In the genomic region with DNA sequence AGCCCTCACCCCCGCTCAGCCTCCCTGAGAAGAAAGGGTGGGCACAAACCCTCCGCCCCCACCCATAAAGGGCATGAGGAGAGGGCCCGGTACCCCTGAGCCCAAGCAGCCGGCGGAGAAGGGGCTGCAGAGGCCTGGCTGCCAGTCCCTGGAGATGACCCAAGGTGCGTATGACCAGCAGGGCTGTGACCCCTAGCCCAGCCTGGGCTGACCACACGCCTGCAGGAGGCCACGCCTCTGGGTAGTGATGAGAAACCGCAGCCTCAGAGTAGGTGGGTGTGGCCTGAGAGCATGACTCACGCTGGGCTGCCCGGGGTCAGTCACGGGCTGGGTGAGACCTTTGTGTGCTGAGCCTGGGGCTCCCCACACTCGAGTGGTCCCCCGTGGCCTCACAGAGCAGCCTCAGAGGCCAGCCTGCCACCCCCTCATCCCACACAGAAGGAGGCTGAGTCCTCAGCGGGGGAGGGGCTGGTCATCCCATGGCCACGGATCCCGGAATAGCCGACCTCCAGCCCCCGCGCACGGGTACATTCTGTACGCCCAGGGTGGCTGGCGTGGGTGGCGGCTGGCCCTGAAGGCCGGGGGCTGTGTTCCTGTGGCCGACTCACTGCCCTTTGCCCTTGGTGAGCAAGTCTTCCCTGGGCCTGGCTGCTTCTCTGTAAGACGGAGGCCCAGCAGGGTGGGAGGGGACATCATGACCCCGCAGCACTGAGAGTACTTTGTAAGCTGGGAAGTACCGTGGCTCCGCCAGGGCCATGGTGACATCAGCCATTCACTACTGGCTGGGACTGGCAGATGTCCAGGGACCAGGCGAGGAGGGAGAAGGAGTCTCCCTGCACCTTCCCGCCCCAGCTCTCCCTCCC, we compare ENCODE assay signal across 1 cellular context.
TF ChIP-seq lines count a peak whose summit lies in the region.

No MANE protein-coding gene starts in this region.

TF ChIP-seq in HepG2, 621 proteins besides CTCF, POLR2A, EP300 and RAD21 (continued from another document and continues in another):
- TF ChIP-seq, protein P1, sequence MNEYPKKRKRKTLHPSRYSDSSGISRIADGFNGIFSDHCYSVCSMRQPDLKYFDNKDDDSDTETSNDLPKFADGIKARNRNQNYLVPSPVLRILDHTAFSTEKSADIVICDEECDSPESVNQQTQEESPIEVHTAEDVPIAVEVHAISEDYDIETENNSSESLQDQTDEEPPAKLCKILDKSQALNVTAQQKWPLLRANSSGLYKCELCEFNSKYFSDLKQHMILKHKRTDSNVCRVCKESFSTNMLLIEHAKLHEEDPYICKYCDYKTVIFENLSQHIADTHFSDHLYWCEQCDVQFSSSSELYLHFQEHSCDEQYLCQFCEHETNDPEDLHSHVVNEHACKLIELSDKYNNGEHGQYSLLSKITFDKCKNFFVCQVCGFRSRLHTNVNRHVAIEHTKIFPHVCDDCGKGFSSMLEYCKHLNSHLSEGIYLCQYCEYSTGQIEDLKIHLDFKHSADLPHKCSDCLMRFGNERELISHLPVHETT (CRISPR knock-in tag; conservative IDR thresholded peaks at IDR 0.05): 0 out of 2 replicates have a peak, but pooled peaks have one; percentile 54
- TF ChIP-seq SRSF9 (IDR thresholded peaks at IDR 0.05; ENCODE audit: borderline replicate concordance, insufficient read depth, low read depth, low read length, poor library complexity, severe bottlenecking) (no peak), FOSL1 (CRISPR knock-in tag; IDR thresholded peaks at IDR 0.05; ENCODE audit: borderline replicate concordance) (peak; percentile 88), ZNF570 (CRISPR knock-in tag; IDR thresholded peaks at IDR 0.05; ENCODE audit: borderline replicate concordance) (no peak), ZNF180 (CRISPR knock-in tag; IDR thresholded peaks at IDR 0.05; ENCODE audit: borderline replicate concordance, low read depth) (no peak), GLI4 (CRISPR knock-in tag; IDR thresholded peaks at IDR 0.05; ENCODE audit: borderline replicate concordance) (0 out of 2 replicates have a peak, but pooled peaks have one; percentile 31), ZNF597 (CRISPR knock-in tag; IDR thresholded peaks at IDR 0.05) (no peak), ZNF614 (CRISPR knock-in tag; IDR thresholded peaks at IDR 0.05; ENCODE audit: borderline replicate concordance) (peak; percentile 30; the same call in 1 of the 2 replicates), ELF4 (CRISPR knock-in tag; IDR thresholded peaks at IDR 0.05; ENCODE audit: borderline replicate concordance) (no peak), CAMTA2 (CRISPR knock-in tag; IDR thresholded peaks at IDR 0.05; ENCODE audit: borderline replicate concordance) (peak; percentile 47; the same call in 1 of the 2 replicates), CBX1 (IDR thresholded peaks at IDR 0.05; ENCODE audit: low read depth) (no peak), ZNF142 (CRISPR knock-in tag; IDR thresholded peaks at IDR 0.05) (no peak), ZNF24 (IDR thresholded peaks at IDR 0.05) (no peak), ZNF263 (CRISPR knock-in tag; IDR thresholded peaks at IDR 0.05) (peak; percentile 58), SKI (IDR thresholded peaks at IDR 0.05; ENCODE audit: partially characterized antibody) (peak; percentile 73), MTF2 (CRISPR knock-in tag; IDR thresholded peaks at IDR 0.05; ENCODE audit: borderline replicate concordance) (no peak), ZNF850 (CRISPR knock-in tag; conservative IDR thresholded peaks at IDR 0.05) (no peak), KLF13 (CRISPR knock-in tag; IDR thresholded peaks at IDR 0.05) (no peak), ZKSCAN1 (IDR thresholded peaks at IDR 0.05; ENCODE audit: low read length) (no peak), ZNF709 (CRISPR knock-in tag; IDR thresholded peaks at IDR 0.05) (peak; percentile 86; the same call in 1 of the 2 replicates), FOXA3 (CRISPR knock-in tag; IDR thresholded peaks at IDR 0.05) (peak; percentile 44), RXRB (CRISPR knock-in tag; IDR thresholded peaks at IDR 0.05; ENCODE audit: borderline replicate concordance) (peak; percentile 90), KAT7 (CRISPR knock-in tag; IDR thresholded peaks at IDR 0.05; ENCODE audit: borderline replicate concordance) (peak; percentile 91)
- TF ChIP-seq, protein P2, sequence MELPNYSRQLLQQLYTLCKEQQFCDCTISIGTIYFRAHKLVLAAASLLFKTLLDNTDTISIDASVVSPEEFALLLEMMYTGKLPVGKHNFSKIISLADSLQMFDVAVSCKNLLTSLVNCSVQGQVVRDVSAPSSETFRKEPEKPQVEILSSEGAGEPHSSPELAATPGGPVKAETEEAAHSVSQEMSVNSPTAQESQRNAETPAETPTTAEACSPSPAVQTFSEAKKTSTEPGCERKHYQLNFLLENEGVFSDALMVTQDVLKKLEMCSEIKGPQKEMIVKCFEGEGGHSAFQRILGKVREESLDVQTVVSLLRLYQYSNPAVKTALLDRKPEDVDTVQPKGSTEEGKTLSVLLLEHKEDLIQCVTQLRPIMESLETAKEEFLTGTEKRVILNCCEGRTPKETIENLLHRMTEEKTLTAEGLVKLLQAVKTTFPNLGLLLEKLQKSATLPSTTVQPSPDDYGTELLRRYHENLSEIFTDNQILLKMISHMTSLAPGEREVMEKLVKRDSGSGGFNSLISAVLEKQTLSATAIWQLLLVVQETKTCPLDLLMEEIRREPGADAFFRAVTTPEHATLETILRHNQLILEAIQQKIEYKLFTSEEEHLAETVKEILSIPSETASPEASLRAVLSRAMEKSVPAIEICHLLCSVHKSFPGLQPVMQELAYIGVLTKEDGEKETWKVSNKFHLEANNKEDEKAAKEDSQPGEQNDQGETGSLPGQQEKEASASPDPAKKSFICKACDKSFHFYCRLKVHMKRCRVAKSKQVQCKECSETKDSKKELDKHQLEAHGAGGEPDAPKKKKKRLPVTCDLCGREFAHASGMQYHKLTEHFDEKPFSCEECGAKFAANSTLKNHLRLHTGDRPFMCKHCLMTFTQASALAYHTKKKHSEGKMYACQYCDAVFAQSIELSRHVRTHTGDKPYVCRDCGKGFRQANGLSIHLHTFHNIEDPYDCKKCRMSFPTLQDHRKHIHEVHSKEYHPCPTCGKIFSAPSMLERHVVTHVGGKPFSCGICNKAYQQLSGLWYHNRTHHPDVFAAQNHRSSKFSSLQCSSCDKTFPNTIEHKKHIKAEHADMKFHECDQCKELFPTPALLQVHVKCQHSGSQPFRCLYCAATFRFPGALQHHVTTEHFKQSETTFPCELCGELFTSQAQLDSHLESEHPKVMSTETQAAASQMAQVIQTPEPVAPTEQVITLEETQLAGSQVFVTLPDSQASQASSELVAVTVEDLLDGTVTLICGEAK (IDR thresholded peaks at IDR 0.05): no peak
- TF ChIP-seq, protein P2 (CRISPR knock-in tag; IDR thresholded peaks at IDR 0.05): 0 out of 2 replicates have a peak, but pooled peaks have one; percentile 49
- TF ChIP-seq, protein P3, sequence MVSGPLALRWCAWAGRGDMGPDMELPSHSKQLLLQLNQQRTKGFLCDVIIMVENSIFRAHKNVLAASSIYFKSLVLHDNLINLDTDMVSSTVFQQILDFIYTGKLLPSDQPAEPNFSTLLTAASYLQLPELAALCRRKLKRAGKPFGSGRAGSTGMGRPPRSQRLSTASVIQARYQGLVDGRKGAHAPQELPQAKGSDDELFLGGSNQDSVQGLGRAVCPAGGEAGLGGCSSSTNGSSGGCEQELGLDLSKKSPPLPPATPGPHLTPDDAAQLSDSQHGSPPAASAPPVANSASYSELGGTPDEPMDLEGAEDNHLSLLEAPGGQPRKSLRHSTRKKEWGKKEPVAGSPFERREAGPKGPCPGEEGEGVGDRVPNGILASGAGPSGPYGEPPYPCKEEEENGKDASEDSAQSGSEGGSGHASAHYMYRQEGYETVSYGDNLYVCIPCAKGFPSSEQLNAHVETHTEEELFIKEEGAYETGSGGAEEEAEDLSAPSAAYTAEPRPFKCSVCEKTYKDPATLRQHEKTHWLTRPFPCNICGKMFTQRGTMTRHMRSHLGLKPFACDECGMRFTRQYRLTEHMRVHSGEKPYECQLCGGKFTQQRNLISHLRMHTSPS (CRISPR knock-in tag; IDR thresholded peaks at IDR 0.05; ENCODE audit: low read depth): peak; percentile 78; the same call in 1 of the 2 replicates
- TF ChIP-seq, protein P4, sequence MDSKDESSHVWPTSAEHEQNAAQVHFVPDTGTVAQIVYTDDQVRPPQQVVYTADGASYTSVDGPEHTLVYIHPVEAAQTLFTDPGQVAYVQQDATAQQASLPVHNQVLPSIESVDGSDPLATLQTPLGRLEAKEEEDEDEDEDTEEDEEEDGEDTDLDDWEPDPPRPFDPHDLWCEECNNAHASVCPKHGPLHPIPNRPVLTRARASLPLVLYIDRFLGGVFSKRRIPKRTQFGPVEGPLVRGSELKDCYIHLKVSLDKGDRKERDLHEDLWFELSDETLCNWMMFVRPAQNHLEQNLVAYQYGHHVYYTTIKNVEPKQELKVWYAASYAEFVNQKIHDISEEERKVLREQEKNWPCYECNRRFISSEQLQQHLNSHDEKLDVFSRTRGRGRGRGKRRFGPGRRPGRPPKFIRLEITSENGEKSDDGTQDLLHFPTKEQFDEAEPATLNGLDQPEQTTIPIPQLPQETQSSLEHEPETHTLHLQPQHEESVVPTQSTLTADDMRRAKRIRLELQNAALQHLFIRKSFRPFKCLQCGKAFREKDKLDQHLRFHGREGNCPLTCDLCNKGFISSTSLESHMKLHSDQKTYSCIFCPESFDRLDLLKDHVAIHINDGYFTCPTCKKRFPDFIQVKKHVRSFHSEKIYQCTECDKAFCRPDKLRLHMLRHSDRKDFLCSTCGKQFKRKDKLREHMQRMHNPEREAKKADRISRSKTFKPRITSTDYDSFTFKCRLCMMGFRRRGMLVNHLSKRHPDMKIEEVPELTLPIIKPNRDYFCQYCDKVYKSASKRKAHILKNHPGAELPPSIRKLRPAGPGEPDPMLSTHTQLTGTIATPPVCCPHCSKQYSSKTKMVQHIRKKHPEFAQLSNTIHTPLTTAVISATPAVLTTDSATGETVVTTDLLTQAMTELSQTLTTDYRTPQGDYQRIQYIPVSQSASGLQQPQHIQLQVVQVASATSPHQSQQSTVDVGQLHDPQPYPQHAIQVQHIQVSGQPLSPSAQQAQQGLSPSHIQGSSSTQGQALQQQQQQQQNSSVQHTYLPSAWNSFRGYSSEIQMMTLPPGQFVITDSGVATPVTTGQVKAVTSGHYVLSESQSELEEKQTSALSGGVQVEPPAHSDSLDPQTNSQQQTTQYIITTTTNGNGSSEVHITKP (CRISPR knock-in tag; IDR thresholded peaks at IDR 0.05; ENCODE audit: low read depth): peak; percentile 91
